In the genomic region with DNA sequence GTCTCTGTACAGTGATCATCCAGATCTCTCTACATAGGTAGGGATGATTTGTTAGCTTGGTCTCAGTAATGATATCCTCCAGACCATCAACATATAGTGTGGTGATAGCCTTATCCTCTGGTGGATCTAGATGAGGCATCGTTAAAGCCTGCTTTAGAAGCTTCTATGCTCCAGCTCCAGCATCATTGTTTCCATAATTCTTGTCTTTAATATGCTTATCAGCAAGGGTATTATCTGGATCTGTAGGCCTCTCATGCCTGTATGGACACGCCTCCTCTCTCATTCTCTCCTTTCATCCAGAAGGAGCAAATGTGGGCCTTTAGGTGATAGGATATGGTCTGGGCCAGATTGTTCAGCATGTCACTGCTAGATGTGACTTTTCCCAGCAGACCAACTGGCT, we compare ENCODE assay signal across 8 cellular contexts.
"Had no signal": no experiment of that assay in that cellular context is flagged by ENCODE, and none has a peak within 500 bp of the region (broad histone marks: within the 10 kb centered on the region; RNA-seq: fewer than 3 reads in every experiment).

No MANE protein-coding gene starts in this region.

- H2AFZ ChIP-seq: GM23338 had no signal

- H3K4me3 ChIP-seq: GM23338, K562 had no signal

- DNase-seq: H9, HCEC 1CT, IMR-90 had no signal

- FAIRE-seq: H1, H54, HTR-8/SVneo, K562 had no signal

- H3K4me2 ChIP-seq: GM23338 had no signal
